Comparison of ENCODE assay signal across 9 cellular contexts in genomic region chr22:46066691-46067090, GRCh38.
DNase-seq lines count a peak whose midpoint lies in the region; TF ChIP-seq lines count a peak whose summit lies in the region.
"Had no signal": no experiment of that assay in that cellular context is flagged by ENCODE, and none has a peak within 500 bp of the region (broad histone marks: within the 10 kb centered on the region; RNA-seq: fewer than 3 reads in every experiment).

No MANE protein-coding gene starts in this region.

- TF ChIP-seq POLR2A in vagina (IDR thresholded peaks at IDR 0.05): no peak

- intact Hi-C loops in vagina (cut with DNase I): no loop called here

- H3K27me3 Mint-ChIP-seq in activated naive CD4-positive, alpha-beta T cell treated with anti-CD3 and anti-CD28 coated beads, Interleukin-2, amount 10 ng/mL, durations not matched to agents 7 days and 5 days: peaks cover 18% of the 10 kb centered on the region

- peak; percentile 8 for DNase-seq in activated naive CD4-positive, alpha-beta T cell treated with anti-CD3 and anti-CD28 coated beads, Interleukin-2, amount 10 ng/mL, durations not matched to agents 7 days and 5 days
- no peak for DNase-seq in activated naive CD4-positive, alpha-beta T cell (lab: John Stamatoyannopoulos, UW)
- no peak for DNase-seq in vagina (ENCODE audit: extremely low spot score in 2 of 2)
- no peak for DNase-seq in effector CD4-positive, alpha-beta T cell
- no peak for DNase-seq in T-helper 9 cell
- no peak for DNase-seq in LoVo (ENCODE audit: low spot score)

- peaks cover 7% of the 10 kb centered on the region for H3K36me3 Mint-ChIP-seq in activated naive CD4-positive, alpha-beta T cell treated with anti-CD3 and anti-CD28 coated beads, Interleukin-2, amount 10 ng/mL, durations not matched to agents 7 days and 5 days

- no peaks in the 10 kb centered on the region for H3K9me3 Mint-ChIP-seq in activated naive CD4-positive, alpha-beta T cell treated with anti-CD3 and anti-CD28 coated beads, Interleukin-2, amount 10 ng/mL, durations not matched to agents 7 days and 5 days

- no peaks in the 10 kb centered on the region for H3K27me3 ChIP-seq in layer of hippocampus (ENCODE audit: control insufficient read depth, insufficient read depth, low read length)
- H3K27me3 ChIP-seq in vagina: no peaks in the 10 kb centered on the region

- H3K36me3 ChIP-seq in vagina: no peaks in the 10 kb centered on the region

- H3K27ac Mint-ChIP-seq in activated naive CD4-positive, alpha-beta T cell treated with anti-CD3 and anti-CD28 coated beads, Interleukin-2, amount 10 ng/mL, durations not matched to agents 7 days and 5 days: no peak overlapping the region
- H3K27ac Mint-ChIP-seq: progenitor cell of endocrine pancreas had no signal

- peak overlapping the region; percentile 37 to 38 for H3K4me3 ChIP-seq in vagina

- peaks cover 32% of the 10 kb centered on the region for H3K4me1 Mint-ChIP-seq in activated naive CD4-positive, alpha-beta T cell treated with anti-CD3 and anti-CD28 coated beads, Interleukin-2, amount 10 ng/mL, durations not matched to agents 7 days and 5 days

- no peak overlapping the region for H3K4me3 Mint-ChIP-seq in activated naive CD4-positive, alpha-beta T cell treated with anti-CD3 and anti-CD28 coated beads, Interleukin-2, amount 10 ng/mL, durations not matched to agents 7 days and 5 days

- H3K4me1 ChIP-seq in vagina: peaks cover 72% of the 10 kb centered on the region

- no peak for TF ChIP-seq CTCF in vagina (IDR thresholded peaks at IDR 0.05)

- CTCF ChIA-PET in activated naive CD4-positive, alpha-beta T cell treated with anti-CD3 and anti-CD28 coated beads, Interleukin-2, amount 10 ng/mL, durations not matched to agents 7 days and 5 days (lab: Charles Lee): no interaction called here

- WGBS in adipose tissue, 3 donors: 36 to 61% (median 41%) methylated on average over 11 of the region's 11 CpGs

- H3K27ac ChIP-seq in adipose tissue (ENCODE audit: low read depth, low read length) (peak overlapping the region; percentile 13), layer of hippocampus (ENCODE audit: low read depth, low read length) (peak overlapping the region; percentile 98), vagina (peak overlapping the region; percentile 100)

- no peaks in the 10 kb centered on the region for H3K9me3 ChIP-seq in vagina

Comparison
In these comparisons a context has a peak if more than half of its experiments do, and no peak if none do; other contexts are left out.
1. H3K27ac ChIP-seq: peak in every context shown above with its lines; median percentile 100 in vagina; 98 in layer of hippocampus; 13 in adipose tissue.